Comparison of ENCODE assay signal across 1 cellular context in the genomic region with DNA sequence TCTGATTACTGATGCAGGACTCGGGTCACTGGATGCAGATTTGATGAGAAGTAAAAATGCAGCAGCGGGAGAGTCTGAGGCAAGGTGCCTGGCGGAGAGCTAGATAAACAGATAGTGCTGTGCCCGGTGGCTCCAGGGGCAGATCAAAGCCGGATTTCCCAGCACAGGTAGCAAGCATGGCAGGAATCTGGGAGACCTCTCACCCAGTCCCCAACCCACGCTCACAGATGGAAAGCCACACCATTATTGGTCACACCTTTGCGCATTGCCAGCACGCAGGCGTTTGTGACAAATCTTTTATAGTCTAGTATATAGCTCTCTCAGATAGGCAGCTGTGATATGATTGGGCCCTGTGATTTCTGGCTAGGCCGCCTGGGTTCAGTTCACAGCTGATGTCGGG.
TF ChIP-seq lines count a peak whose summit lies in the region.

No MANE protein-coding gene starts in this region.

TF ChIP-seq in K562, 482 proteins besides CTCF, POLR2A, EP300 and RAD21 (continued from another document):
- TF ChIP-seq, protein P1, sequence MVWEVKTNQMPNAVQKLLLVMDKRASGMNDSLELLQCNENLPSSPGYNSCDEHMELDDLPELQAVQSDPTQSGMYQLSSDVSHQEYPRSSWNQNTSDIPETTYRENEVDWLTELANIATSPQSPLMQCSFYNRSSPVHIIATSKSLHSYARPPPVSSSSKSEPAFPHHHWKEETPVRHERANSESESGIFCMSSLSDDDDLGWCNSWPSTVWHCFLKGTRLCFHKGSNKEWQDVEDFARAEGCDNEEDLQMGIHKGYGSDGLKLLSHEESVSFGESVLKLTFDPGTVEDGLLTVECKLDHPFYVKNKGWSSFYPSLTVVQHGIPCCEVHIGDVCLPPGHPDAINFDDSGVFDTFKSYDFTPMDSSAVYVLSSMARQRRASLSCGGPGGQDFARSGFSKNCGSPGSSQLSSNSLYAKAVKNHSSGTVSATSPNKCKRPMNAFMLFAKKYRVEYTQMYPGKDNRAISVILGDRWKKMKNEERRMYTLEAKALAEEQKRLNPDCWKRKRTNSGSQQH (CRISPR knock-in tag; IDR thresholded peaks at IDR 0.05), result no peak
- TF ChIP-seq ZNF3 (CRISPR knock-in tag; IDR thresholded peaks at IDR 0.05), result no peak
